In genomic region chr13:77351326-77351725, GRCh38 we compare ENCODE assay signal across 1 cellular context.
TF ChIP-seq lines count a peak whose summit lies in the region.

No MANE protein-coding gene starts in this region.

TF ChIP-seq in GM23338, 12 proteins besides CTCF, POLR2A, EP300 and RAD21 (continued from another document):
- TF ChIP-seq, protein P1, sequence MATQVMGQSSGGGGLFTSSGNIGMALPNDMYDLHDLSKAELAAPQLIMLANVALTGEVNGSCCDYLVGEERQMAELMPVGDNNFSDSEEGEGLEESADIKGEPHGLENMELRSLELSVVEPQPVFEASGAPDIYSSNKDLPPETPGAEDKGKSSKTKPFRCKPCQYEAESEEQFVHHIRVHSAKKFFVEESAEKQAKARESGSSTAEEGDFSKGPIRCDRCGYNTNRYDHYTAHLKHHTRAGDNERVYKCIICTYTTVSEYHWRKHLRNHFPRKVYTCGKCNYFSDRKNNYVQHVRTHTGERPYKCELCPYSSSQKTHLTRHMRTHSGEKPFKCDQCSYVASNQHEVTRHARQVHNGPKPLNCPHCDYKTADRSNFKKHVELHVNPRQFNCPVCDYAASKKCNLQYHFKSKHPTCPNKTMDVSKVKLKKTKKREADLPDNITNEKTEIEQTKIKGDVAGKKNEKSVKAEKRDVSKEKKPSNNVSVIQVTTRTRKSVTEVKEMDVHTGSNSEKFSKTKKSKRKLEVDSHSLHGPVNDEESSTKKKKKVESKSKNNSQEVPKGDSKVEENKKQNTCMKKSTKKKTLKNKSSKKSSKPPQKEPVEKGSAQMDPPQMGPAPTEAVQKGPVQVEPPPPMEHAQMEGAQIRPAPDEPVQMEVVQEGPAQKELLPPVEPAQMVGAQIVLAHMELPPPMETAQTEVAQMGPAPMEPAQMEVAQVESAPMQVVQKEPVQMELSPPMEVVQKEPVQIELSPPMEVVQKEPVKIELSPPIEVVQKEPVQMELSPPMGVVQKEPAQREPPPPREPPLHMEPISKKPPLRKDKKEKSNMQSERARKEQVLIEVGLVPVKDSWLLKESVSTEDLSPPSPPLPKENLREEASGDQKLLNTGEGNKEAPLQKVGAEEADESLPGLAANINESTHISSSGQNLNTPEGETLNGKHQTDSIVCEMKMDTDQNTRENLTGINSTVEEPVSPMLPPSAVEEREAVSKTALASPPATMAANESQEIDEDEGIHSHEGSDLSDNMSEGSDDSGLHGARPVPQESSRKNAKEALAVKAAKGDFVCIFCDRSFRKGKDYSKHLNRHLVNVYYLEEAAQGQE (IDR thresholded peaks at IDR 0.05; ENCODE audit: unreplicated experiment) = no peak
- TF ChIP-seq POLR2AphosphoS5 (IDR thresholded peaks at IDR 0.05; ENCODE audit: low read depth) = no peak
- TF ChIP-seq ZNF114 (CRISPR knock-in tag; IDR thresholded peaks at IDR 0.05) = no peak
- TF ChIP-seq EZH2phosphoT487 (IDR thresholded peaks at IDR 0.05; ENCODE audit: unreplicated experiment) = no peak
- no peak for TF ChIP-seq CREB1 (CRISPR knock-in tag; IDR thresholded peaks at IDR 0.05; ENCODE audit: low read depth)
- no peak for TF ChIP-seq ZNF331 (CRISPR knock-in tag; IDR thresholded peaks at IDR 0.05; ENCODE audit: low read depth)
